19 cellular contexts compared by ENCODE assay signal in genomic region chr22:46766611-46767010, GRCh38. TPM values are rescaled to one million over a fixed set of nuclear protein-coding genes. Genes with fewer than 3 reads are reported as not detected.
DNase-seq lines count a peak whose midpoint lies in the region; ATAC-seq and TF ChIP-seq lines count a peak whose summit lies in the region.
"Had no signal": no experiment of that assay in that cellular context is flagged by ENCODE, and none has a peak within 500 bp of the region (broad histone marks: within the 10 kb centered on the region; RNA-seq: fewer than 3 reads in every experiment).

No MANE protein-coding gene starts in this region.

- H3K4me3 ChIP-seq in Karpas-422 (ENCODE audit: low read length) = no peak overlapping the region
- H3K4me3 ChIP-seq: hepatocyte, right lobe of liver had no signal

- DNase-seq in activated naive CD4-positive, alpha-beta T cell treated with anti-CD3 and anti-CD28 coated beads for 36 hours = no peak
- DNase-seq in Karpas-422 (no peak), H9 (no peak)
- no peak for DNase-seq in central memory CD8-positive, alpha-beta T cell (ENCODE audit: low spot score in 2 of 2)
- DNase-seq in stimulated activated effector memory CD8-positive, alpha-beta T cell treated with anti-CD3 and anti-CD28 coated beads, Interleukin-12 subunit alpha, Interleukin-12 subunit beta, amount 100 ng/mL, for 72 hours (ENCODE audit: low spot score in 2 of 2) = no peak
- no peak for DNase-seq in activated effector memory CD4-positive, alpha-beta T cell treated with anti-CD3 and anti-CD28 coated beads, Interleukin-2, amount 50 U/mL, for 16 hours
- DNase-seq: activated CD4-positive, alpha-beta T cell treated with anti-CD3 and anti-CD28 coated beads for 4 hours; anterior cingulate cortex; GOT3; NCI-H187 treated with DMSO at 0.1 percent for 48 hours; NCI-H446 treated with DMSO at 0.1 percent for 48 hours; right lobe of liver; SHP77; T1000 had no signal

- no peak overlapping the region for H4K5ac ChIP-seq in H9 (ENCODE audit: insufficient read length, low read depth, low read length)

- no peak overlapping the region for H3K23ac ChIP-seq in H9 (ENCODE audit: insufficient read length, low read depth, low read length)

- peaks cover 4% of the 10 kb centered on the region; the same call in 1 of the 2 replicates for H4K20me1 ChIP-seq in Karpas-422 (ENCODE audit: insufficient read depth, low read depth, low read length)
- peaks cover 2% of the 10 kb centered on the region for H4K20me1 ChIP-seq in H9 (ENCODE audit: control insufficient read depth, insufficient read depth, insufficient read length)

- CTCF ChIA-PET in activated naive CD4-positive, alpha-beta T cell treated with anti-CD3 and anti-CD28 coated beads for 36 hours (lab: Charles Lee) = interaction anchor here (0.7 to 1.5 kb wide), 2 partner anchors 8 to 24 kb away, joined by 3 to 5 read pairs; no protein-coding TSS in a partner anchor

- no peak overlapping the region for H2BK12ac ChIP-seq in H9 (ENCODE audit: insufficient read length, low read depth, low read length)

- no peak overlapping the region for H3K18ac ChIP-seq in H9 (ENCODE audit: insufficient read length, low read depth, low read length)

- no peaks in the 10 kb centered on the region for H3K9me3 Mint-ChIP-seq in activated naive CD4-positive, alpha-beta T cell treated with anti-CD3 and anti-CD28 coated beads, Interleukin-2, amount 50 U/mL, for 24 hours
- no peaks in the 10 kb centered on the region for H3K9me3 Mint-ChIP-seq in activated naive CD4-positive, alpha-beta T cell treated with anti-CD3 and anti-CD28 coated beads for 36 hours
- H3K9me3 Mint-ChIP-seq in central memory CD8-positive, alpha-beta T cell = no peaks in the 10 kb centered on the region
- no peaks in the 10 kb centered on the region for H3K9me3 Mint-ChIP-seq in stimulated activated effector memory CD8-positive, alpha-beta T cell treated with anti-CD3 and anti-CD28 coated beads, Interleukin-12 subunit alpha, Interleukin-12 subunit beta, amount 100 ng/mL, for 72 hours
- no peaks in the 10 kb centered on the region for H3K9me3 Mint-ChIP-seq in H9

- peaks cover 91% of the 10 kb centered on the region for H3K79me2 ChIP-seq in Karpas-422 (ENCODE audit: low read length)
- H3K79me2 ChIP-seq in H9 (ENCODE audit: insufficient read depth, low read length) = peaks cover 23% of the 10 kb centered on the region; the same call in 1 of the 2 replicates

- no peak overlapping the region for H3K14ac ChIP-seq in H9 (ENCODE audit: insufficient read depth, low read length)

- H3K23me2 ChIP-seq in H9 (ENCODE audit: insufficient read length, low read depth, low read length, poor library complexity, severe bottlenecking) = peaks cover 11% of the 10 kb centered on the region

- TF ChIP-seq CTCF in H9 (conservative IDR thresholded peaks at IDR 0.05) = no peak

- H3K4ac ChIP-seq in H9 (ENCODE audit: low read depth, low read length) = no peak overlapping the region

- no peak overlapping the region for H2BK5ac ChIP-seq in H9 (ENCODE audit: insufficient read length, low read length)

- no peak overlapping the region for H2BK20ac ChIP-seq in H9 (ENCODE audit: low read depth, low read length, poor library complexity, severe bottlenecking)

- intact Hi-C loops in activated naive CD4-positive, alpha-beta T cell treated with anti-CD3 and anti-CD28 coated beads for 36 hours (cut with micrococcal nuclease) = no loop called here

- H2BK120ac ChIP-seq in H9 (ENCODE audit: low read depth, low read length, poor library complexity, severe bottlenecking) = no peak overlapping the region

- H2AK5ac ChIP-seq in H9 (ENCODE audit: insufficient read length, low read length) = no peak overlapping the region

- peaks cover 13% of the 10 kb centered on the region for H3K36me3 ChIP-seq in Karpas-422 (ENCODE audit: insufficient read depth, low read length)
- H3K36me3 ChIP-seq: right lobe of liver had no signal

- no peak overlapping the region for H4K8ac ChIP-seq in H9 (replicated peaks; ENCODE audit: insufficient read length, low read depth, low read length)

- H3K9ac ChIP-seq in Karpas-422 (ENCODE audit: low read length) (no peak overlapping the region), H9 (ENCODE audit: extremely low read depth, insufficient read length, low read length) (no peak overlapping the region)

- peaks cover 3% of the 10 kb centered on the region for H3K79me1 ChIP-seq in H9 (ENCODE audit: insufficient read depth, low read depth, low read length, poor library complexity, severe bottlenecking)

- H3K9me2 ChIP-seq in Karpas-422 (replicated peaks; ENCODE audit: insufficient read depth, low read length) = no peaks in the 10 kb centered on the region

- WGBS in H9 (ENCODE audit: extremely low coverage, insufficient read length, low lambda C conversion rate) = no CpG with 5 or more reads among the region's 8 CpGs

- H3K27ac Mint-ChIP-seq in activated naive CD4-positive, alpha-beta T cell treated with anti-CD3 and anti-CD28 coated beads, Interleukin-2, amount 50 U/mL, for 24 hours = peak overlapping the region; percentile 84
- H3K27ac Mint-ChIP-seq in activated naive CD4-positive, alpha-beta T cell treated with anti-CD3 and anti-CD28 coated beads for 36 hours = no peak overlapping the region
- H3K27ac Mint-ChIP-seq in central memory CD8-positive, alpha-beta T cell (ENCODE audit: low read depth) = peak overlapping the region; percentile 86
- H3K27ac Mint-ChIP-seq in stimulated activated effector memory CD8-positive, alpha-beta T cell treated with anti-CD3 and anti-CD28 coated beads, Interleukin-12 subunit alpha, Interleukin-12 subunit beta, amount 100 ng/mL, for 72 hours = peak overlapping the region; percentile 93
- H3K27ac Mint-ChIP-seq in H9 = 0 out of 7 replicates have a peak overlapping the region, but pooled peaks of 1 of the 3 experiments have one; percentile 81

- H3K56ac ChIP-seq in H9 (ENCODE audit: insufficient read length, low read depth, low read length) = no peak overlapping the region

- peaks cover 80% of the 10 kb centered on the region for H3K4me1 Mint-ChIP-seq in activated naive CD4-positive, alpha-beta T cell treated with anti-CD3 and anti-CD28 coated beads, Interleukin-2, amount 50 U/mL, for 24 hours
- H3K4me1 Mint-ChIP-seq in activated naive CD4-positive, alpha-beta T cell treated with anti-CD3 and anti-CD28 coated beads for 36 hours (ENCODE audit: low read depth) = peaks cover 60% of the 10 kb centered on the region
- H3K4me1 Mint-ChIP-seq in central memory CD8-positive, alpha-beta T cell = peaks cover 81% of the 10 kb centered on the region
- peaks cover 85% of the 10 kb centered on the region for H3K4me1 Mint-ChIP-seq in stimulated activated effector memory CD8-positive, alpha-beta T cell treated with anti-CD3 and anti-CD28 coated beads, Interleukin-12 subunit alpha, Interleukin-12 subunit beta, amount 100 ng/mL, for 72 hours
- peaks cover 5 to 15% of the 10 kb centered on the region in 2 experiments for H3K4me1 Mint-ChIP-seq in H9

- H2AFZ ChIP-seq in Karpas-422 (ENCODE audit: low read length) = no peak overlapping the region
- H2AFZ ChIP-seq in H9 (ENCODE audit: low read length) = no peak overlapping the region
- H2AFZ ChIP-seq: hepatocyte had no signal

- H3K36me3 Mint-ChIP-seq in activated naive CD4-positive, alpha-beta T cell treated with anti-CD3 and anti-CD28 coated beads, Interleukin-2, amount 50 U/mL, for 24 hours = peaks cover 4% of the 10 kb centered on the region
- peaks cover 14% of the 10 kb centered on the region for H3K36me3 Mint-ChIP-seq in activated naive CD4-positive, alpha-beta T cell treated with anti-CD3 and anti-CD28 coated beads for 36 hours (ENCODE audit: low read depth)
- peaks cover 30% of the 10 kb centered on the region for H3K36me3 Mint-ChIP-seq in central memory CD8-positive, alpha-beta T cell (ENCODE audit: insufficient read depth)
- H3K36me3 Mint-ChIP-seq in stimulated activated effector memory CD8-positive, alpha-beta T cell treated with anti-CD3 and anti-CD28 coated beads, Interleukin-12 subunit alpha, Interleukin-12 subunit beta, amount 100 ng/mL, for 72 hours = peaks cover 79% of the 10 kb centered on the region
- H3K36me3 Mint-ChIP-seq in H9 (ENCODE audit: insufficient read depth in 1 of 3, low read depth in 3 of 3) = peaks cover 0 to 22% (median 3%) of the 10 kb centered on the region in 3 experiments; a peak in 4 of 7 replicates

- no peak overlapping the region for H3T11ph ChIP-seq in H9 (ENCODE audit: low read length)

- no peak overlapping the region for H4K91ac ChIP-seq in H9 (ENCODE audit: insufficient read length, low read depth, low read length)

- H3K4me2 ChIP-seq in Karpas-422 (ENCODE audit: low read depth, low read length, poor library complexity, severe bottlenecking) (peak overlapping the region; percentile 13), H9 (ENCODE audit: insufficient read depth, insufficient read length, low read length) (no peak overlapping the region)
- H3K4me2 ChIP-seq: hepatocyte had no signal

- H3K27ac ChIP-seq in Karpas-422 (ENCODE audit: low read length) (peak overlapping the region; percentile 85), H9 (ENCODE audit: insufficient read length, low read depth, low read length) (no peak overlapping the region)
- H3K27ac ChIP-seq: hepatocyte, neutrophil, right lobe of liver had no signal

- H3K4me1 ChIP-seq in Karpas-422 (ENCODE audit: low read length) = peaks cover 68% of the 10 kb centered on the region
- H3K4me1 ChIP-seq in H9 (ENCODE audit: insufficient read depth, low read length) = no peaks in the 10 kb centered on the region

- no peak for ATAC-seq in central memory CD8-positive, alpha-beta T cell (replicated peaks; ENCODE audit: extremely low read depth, poor library complexity, severe bottlenecking)
- no peak for ATAC-seq in stimulated activated effector memory CD8-positive, alpha-beta T cell treated with anti-CD3 and anti-CD28 coated beads, Interleukin-12 subunit alpha, Interleukin-12 subunit beta, amount 100 ng/mL, for 72 hours
- ATAC-seq in GM21515 (IDR thresholded peaks at IDR 0.05; ENCODE audit: unreplicated experiment) = no peak
- ATAC-seq: HepG2, right lobe of liver had no signal

- no peaks in the 10 kb centered on the region for H3K27me3 Mint-ChIP-seq in activated naive CD4-positive, alpha-beta T cell treated with anti-CD3 and anti-CD28 coated beads, Interleukin-2, amount 50 U/mL, for 24 hours
- no peaks in the 10 kb centered on the region for H3K27me3 Mint-ChIP-seq in activated naive CD4-positive, alpha-beta T cell treated with anti-CD3 and anti-CD28 coated beads for 36 hours (ENCODE audit: low read depth)
- no peaks in the 10 kb centered on the region for H3K27me3 Mint-ChIP-seq in central memory CD8-positive, alpha-beta T cell
- H3K27me3 Mint-ChIP-seq in H9 (ENCODE audit: low read depth) = no peaks in the 10 kb centered on the region

- H2BK15ac ChIP-seq in H9 (ENCODE audit: low read depth, low read length) = no peak overlapping the region

- H3K4me3 Mint-ChIP-seq in activated naive CD4-positive, alpha-beta T cell treated with anti-CD3 and anti-CD28 coated beads, Interleukin-2, amount 50 U/mL, for 24 hours = peak overlapping the region; percentile 33
- H3K4me3 Mint-ChIP-seq in activated naive CD4-positive, alpha-beta T cell treated with anti-CD3 and anti-CD28 coated beads for 36 hours = no peak overlapping the region
- H3K4me3 Mint-ChIP-seq in central memory CD8-positive, alpha-beta T cell = no peak overlapping the region
- H3K4me3 Mint-ChIP-seq in stimulated activated effector memory CD8-positive, alpha-beta T cell treated with anti-CD3 and anti-CD28 coated beads, Interleukin-12 subunit alpha, Interleukin-12 subunit beta, amount 100 ng/mL, for 72 hours = peak overlapping the region; percentile 69
- no peak overlapping the region for H3K4me3 Mint-ChIP-seq in H9

- no peaks in the 10 kb centered on the region for H3K27me3 ChIP-seq in Karpas-422 (ENCODE audit: low read length)
- no peaks in the 10 kb centered on the region for H3K27me3 ChIP-seq in H9 (ENCODE audit: insufficient read depth, low read length)
- H3K27me3 ChIP-seq: hepatocyte, neutrophil, right lobe of liver had no signal

- H3K9me3 ChIP-seq in Karpas-422 (ENCODE audit: low read length) (no peaks in the 10 kb centered on the region), H9 (ENCODE audit: control insufficient read depth, low read depth, low read length) (no peaks in the 10 kb centered on the region)
- H3K9me3 ChIP-seq: neutrophil, right lobe of liver had no signal

RNA-seq across cellular contexts. Expression of gene TBC1D22A, which starts 4.2 kb away (rescaled TPM):
- total RNA-seq in activated naive CD4-positive, alpha-beta T cell treated with anti-CD3 and anti-CD28 coated beads for 36 hours = 10 to 100 TPM; 20.1 to 21.4 TPM
- total RNA-seq in Karpas-422 (2014; rRNA removed; shearing (Covaris generic); ENCODE audit: low replicate concordance) = 27.7 and 39.2 TPM in 2 replicates
- 19.3 and 20.8 TPM in 2 replicates for total RNA-seq in H9 (2021)

RNA-seq across cellular contexts. Expression of gene CERK, which starts 28.6 kb away (rescaled TPM):
- total RNA-seq in activated naive CD4-positive, alpha-beta T cell treated with anti-CD3 and anti-CD28 coated beads for 36 hours = 10 to 100 TPM; 32.6 to 34.9 TPM
- 53.8 and 79.0 TPM in 2 replicates for total RNA-seq in Karpas-422 (2014; rRNA removed; shearing (Covaris generic); ENCODE audit: low replicate concordance)
- 46.3 and 47.1 TPM in 2 replicates for total RNA-seq in H9 (2021)

Comparison
In these comparisons a context has a peak if more than half of its experiments do, and no peak if none do; other contexts are left out.
1. H3K4me3 Mint-ChIP-seq: peak in activated naive CD4-positive, alpha-beta T cell treated with anti-CD3 and anti-CD28 coated beads, Interleukin-2, amount 50 U/mL, for 24 hours (single experiment) and stimulated activated effector memory CD8-positive, alpha-beta T cell treated with anti-CD3 and anti-CD28 coated beads, Interleukin-12 subunit alpha, Interleukin-12 subunit beta, amount 100 ng/mL, for 72 hours (single experiment); none in activated naive CD4-positive, alpha-beta T cell treated with anti-CD3 and anti-CD28 coated beads for 36 hours (single experiment), central memory CD8-positive, alpha-beta T cell (single experiment) and H9 (0 of 2).